Comparison of ENCODE assay signal across 17 cellular contexts in genomic region chr4:76059750-76060149, GRCh38. TPM values are rescaled to one million over a fixed set of nuclear protein-coding genes. Genes with fewer than 3 reads are reported as not detected.
A peak's percentile ranks its signal among the peaks of the same experiment; 100 is the strongest.
DNase-seq lines count a peak whose midpoint lies in the region; ATAC-seq and TF ChIP-seq lines count a peak whose summit lies in the region.
"Had no signal": no experiment of that assay in that cellular context is flagged by ENCODE, and none has a peak within 500 bp of the region (broad histone marks: within the 10 kb centered on the region; RNA-seq: fewer than 3 reads in every experiment).

No MANE protein-coding gene starts in this region.

- intact Hi-C loops in activated T-helper 2 cell treated with anti-CD3 and anti-CD28 coated beads, Interferon-gamma antibody, Interleukin-2, Interleukin-4, amounts not matched to agents 10 μg/mL and 5 μg/mL and 100 μg/mL, durations not matched to agents 14 hours and 24 hours and 36 hours (cut with micrococcal nuclease): loop anchor here (5.0 to 10.0 kb wide), 3 partner anchors 145 to 1525 kb away; no protein-coding TSS in a partner anchor

- H3K27ac Mint-ChIP-seq in activated naive CD4-positive, alpha-beta T cell treated with anti-CD3 and anti-CD28 coated beads, Interleukin-2, amount 50 U/mL, for 72 hours: no peak overlapping the region
- no peak overlapping the region for H3K27ac Mint-ChIP-seq in activated naive CD4-positive, alpha-beta T cell treated with anti-CD3 and anti-CD28 coated beads, Interleukin-2, amount 10 ng/mL, durations not matched to agents 7 days and 5 days
- H3K27ac Mint-ChIP-seq in activated T-helper 2 cell treated with anti-CD3 and anti-CD28 coated beads, Interferon-gamma antibody, Interleukin-2, Interleukin-4, amounts not matched to agents 10 μg/mL and 5 μg/mL and 100 μg/mL, durations not matched to agents 14 hours and 24 hours and 36 hours: peak overlapping the region; percentile 42
- H3K27ac Mint-ChIP-seq in type B pancreatic cell: no peak overlapping the region

- H3K4me1 Mint-ChIP-seq in activated naive CD4-positive, alpha-beta T cell treated with anti-CD3 and anti-CD28 coated beads, Interleukin-2, amount 10 ng/mL, durations not matched to agents 7 days and 5 days: peaks cover 29% of the 10 kb centered on the region
- H3K4me1 Mint-ChIP-seq in activated T-helper 2 cell treated with anti-CD3 and anti-CD28 coated beads, Interferon-gamma antibody, Interleukin-2, Interleukin-4, amounts not matched to agents 10 μg/mL and 5 μg/mL and 100 μg/mL, durations not matched to agents 14 hours and 24 hours and 36 hours (ENCODE audit: low read depth): peaks cover 60% of the 10 kb centered on the region
- peaks cover 15% of the 10 kb centered on the region for H3K4me1 Mint-ChIP-seq in type B pancreatic cell (ENCODE audit: unreplicated experiment)

- peaks cover 0 to 5% of the 10 kb centered on the region in 2 donors for H3K9me3 Mint-ChIP-seq in activated naive CD4-positive, alpha-beta T cell treated with anti-CD3 and anti-CD28 coated beads, Interleukin-2, amount 50 U/mL, for 72 hours
- no peaks in the 10 kb centered on the region for H3K9me3 Mint-ChIP-seq in activated naive CD4-positive, alpha-beta T cell treated with anti-CD3 and anti-CD28 coated beads, Interleukin-2, amount 10 ng/mL, durations not matched to agents 7 days and 5 days
- no peaks in the 10 kb centered on the region for H3K9me3 Mint-ChIP-seq in activated T-helper 2 cell treated with anti-CD3 and anti-CD28 coated beads, Interferon-gamma antibody, Interleukin-2, Interleukin-4, amounts not matched to agents 10 μg/mL and 5 μg/mL and 100 μg/mL, durations not matched to agents 14 hours and 24 hours and 36 hours
- no peaks in the 10 kb centered on the region for H3K9me3 Mint-ChIP-seq in type B pancreatic cell

- peak; percentile 57 to 61 for ATAC-seq in activated naive CD4-positive, alpha-beta T cell treated with anti-CD3 and anti-CD28 coated beads, Interleukin-2, amount 50 U/mL, for 72 hours
- peak; percentile 71 for ATAC-seq in stimulated activated naive CD8-positive, alpha-beta T cell treated with anti-CD3 and anti-CD28 coated beads, Interleukin-15, Interleukin-2, amounts not matched to agents 100 U/mL and 50 U/mL, for 24 hours
- ATAC-seq in HG03571 (IDR thresholded peaks at IDR 0.05; ENCODE audit: unreplicated experiment): no peak

- no peaks in the 10 kb centered on the region for H3K27me3 Mint-ChIP-seq in activated naive CD4-positive, alpha-beta T cell treated with anti-CD3 and anti-CD28 coated beads, Interleukin-2, amount 10 ng/mL, durations not matched to agents 7 days and 5 days
- no peaks in the 10 kb centered on the region for H3K27me3 Mint-ChIP-seq in activated T-helper 2 cell treated with anti-CD3 and anti-CD28 coated beads, Interferon-gamma antibody, Interleukin-2, Interleukin-4, amounts not matched to agents 10 μg/mL and 5 μg/mL and 100 μg/mL, durations not matched to agents 14 hours and 24 hours and 36 hours (ENCODE audit: low read depth)
- H3K27me3 Mint-ChIP-seq in type B pancreatic cell: peaks cover 17% of the 10 kb centered on the region

- no peak for TF ChIP-seq CTCF in type B pancreatic cell (conservative IDR thresholded peaks at IDR 0.05)

- CTCF ChIA-PET in activated naive CD4-positive, alpha-beta T cell treated with anti-CD3 and anti-CD28 coated beads, Interleukin-2, amount 10 ng/mL, durations not matched to agents 7 days and 5 days (lab: Charles Lee): interaction anchor here (2.9 kb wide), 1 partner anchor 64 kb away, joined by 24 read pairs; no protein-coding TSS in a partner anchor

- no peak for DNase-seq in activated naive CD4-positive, alpha-beta T cell treated with anti-CD3 and anti-CD28 coated beads, Interleukin-2, amount 50 U/mL, for 72 hours (ENCODE audit: low spot score in 2 of 2)
- DNase-seq in activated naive CD4-positive, alpha-beta T cell treated with anti-CD3 and anti-CD28 coated beads, Interleukin-2, amount 10 ng/mL, durations not matched to agents 7 days and 5 days: no peak
- DNase-seq in NOMO-1 treated with dmso at 0.1 percent for 144 hours (lab: John Stamatoyannopoulos, UW; ENCODE audit: unreplicated experiment) (peak; percentile 51), superior temporal gyrus (ENCODE audit: extremely low spot score) (no peak), type B pancreatic cell (ENCODE audit: extremely low spot score, unreplicated experiment) (no peak)
- no peak for DNase-seq in activated T-helper 2 cell treated with anti-CD3 and anti-CD28 coated beads, Interferon-gamma antibody, Interleukin-2, Interleukin-4, amounts not matched to agents 10 μg/mL and 5 μg/mL and 100 μg/mL, durations not matched to agents 14 hours and 24 hours and 36 hours (ENCODE audit: low spot score)
- DNase-seq in stimulated activated naive CD8-positive, alpha-beta T cell treated with anti-CD3 and anti-CD28 coated beads, Interleukin-15, Interleukin-2, amounts not matched to agents 100 U/mL and 50 U/mL, for 24 hours: no peak
- DNase-seq: DMS153, NCI-H1092 treated with DMSO at 0.1 percent for 48 hours, NCI-H345, Peyer's patch, posterior cingulate gyrus, T-helper 9 cell, testis had no signal

- no peak overlapping the region for H3K4me3 Mint-ChIP-seq in activated naive CD4-positive, alpha-beta T cell treated with anti-CD3 and anti-CD28 coated beads, Interleukin-2, amount 10 ng/mL, durations not matched to agents 7 days and 5 days
- no peak overlapping the region for H3K4me3 Mint-ChIP-seq in activated T-helper 2 cell treated with anti-CD3 and anti-CD28 coated beads, Interferon-gamma antibody, Interleukin-2, Interleukin-4, amounts not matched to agents 10 μg/mL and 5 μg/mL and 100 μg/mL, durations not matched to agents 14 hours and 24 hours and 36 hours (ENCODE audit: low read depth)
- H3K4me3 Mint-ChIP-seq in type B pancreatic cell: no peak overlapping the region

- no peaks in the 10 kb centered on the region for H3K36me3 Mint-ChIP-seq in activated naive CD4-positive, alpha-beta T cell treated with anti-CD3 and anti-CD28 coated beads, Interleukin-2, amount 50 U/mL, for 72 hours
- no peaks in the 10 kb centered on the region for H3K36me3 Mint-ChIP-seq in activated naive CD4-positive, alpha-beta T cell treated with anti-CD3 and anti-CD28 coated beads, Interleukin-2, amount 10 ng/mL, durations not matched to agents 7 days and 5 days
- no peaks in the 10 kb centered on the region for H3K36me3 Mint-ChIP-seq in activated T-helper 2 cell treated with anti-CD3 and anti-CD28 coated beads, Interferon-gamma antibody, Interleukin-2, Interleukin-4, amounts not matched to agents 10 μg/mL and 5 μg/mL and 100 μg/mL, durations not matched to agents 14 hours and 24 hours and 36 hours (ENCODE audit: low read depth)
- no peaks in the 10 kb centered on the region for H3K36me3 Mint-ChIP-seq in type B pancreatic cell

RNA-seq across cellular contexts. Expression of gene ART3, which starts 14.8 kb away (rescaled TPM):
- under 1 TPM in 1 of 2 donors, not detected in 1; 0.82 TPM for total RNA-seq in activated naive CD4-positive, alpha-beta T cell treated with anti-CD3 and anti-CD28 coated beads, Interleukin-2, amount 50 U/mL, for 72 hours
- total RNA-seq in activated T-helper 2 cell treated with anti-CD3 and anti-CD28 coated beads, Interferon-gamma antibody, Interleukin-2, Interleukin-4, amounts not matched to agents 10 μg/mL and 5 μg/mL and 100 μg/mL, durations not matched to agents 14 hours and 24 hours and 36 hours: not detected in 2 replicates
- not detected in 2 replicates for total RNA-seq in type B pancreatic cell (ENCODE audit: low replicate concordance)
- total RNA-seq: endothelial cell of umbilical vein, kidney epithelial cell had no signal

RNA-seq across cellular contexts. Expression of gene CXCL11, which starts 23.9 kb away (rescaled TPM):
- under 1 TPM; 0.21 to 0.23 TPM for total RNA-seq in activated naive CD4-positive, alpha-beta T cell treated with anti-CD3 and anti-CD28 coated beads, Interleukin-2, amount 50 U/mL, for 72 hours
- not detected in 2 replicates for total RNA-seq in activated T-helper 2 cell treated with anti-CD3 and anti-CD28 coated beads, Interferon-gamma antibody, Interleukin-2, Interleukin-4, amounts not matched to agents 10 μg/mL and 5 μg/mL and 100 μg/mL, durations not matched to agents 14 hours and 24 hours and 36 hours
- total RNA-seq in type B pancreatic cell (ENCODE audit: low replicate concordance): not detected in 2 replicates
- total RNA-seq: kidney epithelial cell, Peyer's patch had no signal

RNA-seq across cellular contexts. Expression of gene CXCL10, which starts 36.5 kb away (rescaled TPM):
- total RNA-seq in activated naive CD4-positive, alpha-beta T cell treated with anti-CD3 and anti-CD28 coated beads, Interleukin-2, amount 50 U/mL, for 72 hours: 1 to 10 TPM in 1 of 2 donors, under 1 TPM in 1; 0.20 to 1.2 TPM
- total RNA-seq in activated T-helper 2 cell treated with anti-CD3 and anti-CD28 coated beads, Interferon-gamma antibody, Interleukin-2, Interleukin-4, amounts not matched to agents 10 μg/mL and 5 μg/mL and 100 μg/mL, durations not matched to agents 14 hours and 24 hours and 36 hours: 1.3 and 1.4 TPM in 2 replicates
- total RNA-seq in type B pancreatic cell (ENCODE audit: low replicate concordance): 0.31 and 0.60 TPM in 2 replicates
- total RNA-seq: endothelial cell of umbilical vein, kidney epithelial cell, testis had no signal

RNA-seq across cellular contexts. Expression of gene CXCL9, which starts 52.4 kb away (rescaled TPM):
- 1 to 10 TPM in 1 of 2 donors, not detected in 1; 1.4 TPM for total RNA-seq in activated naive CD4-positive, alpha-beta T cell treated with anti-CD3 and anti-CD28 coated beads, Interleukin-2, amount 50 U/mL, for 72 hours
- total RNA-seq in activated T-helper 2 cell treated with anti-CD3 and anti-CD28 coated beads, Interferon-gamma antibody, Interleukin-2, Interleukin-4, amounts not matched to agents 10 μg/mL and 5 μg/mL and 100 μg/mL, durations not matched to agents 14 hours and 24 hours and 36 hours: 0.09 and 0.11 TPM in 2 replicates
- not detected in 2 replicates for total RNA-seq in type B pancreatic cell (ENCODE audit: low replicate concordance)
- total RNA-seq: endothelial cell of umbilical vein, kidney epithelial cell had no signal
